ENCODE assay signal across 22 cellular contexts in the genomic region with DNA sequence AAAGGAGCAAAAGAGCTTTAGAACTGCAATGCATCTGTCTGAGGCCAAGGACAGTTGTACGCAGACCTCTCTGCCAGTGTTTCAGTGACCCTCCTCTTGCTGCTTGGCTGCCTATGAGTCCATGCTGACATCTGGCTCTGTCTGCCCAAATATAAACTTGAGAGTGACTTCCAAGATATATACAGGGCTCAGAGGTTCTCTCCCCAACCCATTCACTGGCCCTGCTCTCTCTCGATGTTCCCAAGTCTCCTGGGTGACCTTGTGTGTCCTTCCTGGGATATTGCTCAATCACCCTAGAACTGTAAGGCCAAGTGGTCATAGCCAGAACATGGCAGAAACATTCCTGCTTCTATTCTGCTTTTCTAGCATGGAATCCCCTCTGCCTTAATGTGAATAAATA.
DNase-seq lines count a peak whose midpoint lies in the region; ATAC-seq, FAIRE-seq and TF ChIP-seq lines count a peak whose summit lies in the region.
"Had no signal": no experiment of that assay in that cellular context is flagged by ENCODE, and none has a peak within 500 bp of the region (broad histone marks: within the 10 kb centered on the region; RNA-seq: fewer than 3 reads in every experiment).

No MANE protein-coding gene starts in this region.

- no peak for TF ChIP-seq POLR2A in esophagus muscularis mucosa (IDR thresholded peaks at IDR 0.05; ENCODE audit: low read depth)
- TF ChIP-seq POLR2A in HepG2 (IDR thresholded peaks at IDR 0.05; ENCODE audit: insufficient read depth in 1 of 2, low read depth in 2 of 2, low read length in 2 of 2) = no peak
- TF ChIP-seq POLR2A in uterus (IDR thresholded peaks at IDR 0.05) = no peak

- DNase-seq in esophagus muscularis mucosa (ENCODE audit: extremely low spot score) (no peak), HepG2 (ENCODE audit: low spot score) (no peak), sciatic nerve (ENCODE audit: low spot score) (no peak), uterus (peak; percentile 38 to 39), NCI-H1436 (lab: John Stamatoyannopoulos, UW) (no peak), cortex of kidney (lab: John Stamatoyannopoulos, UW) (no peak)
- DNase-seq: activated B cell treated with CpG ODN at 0.5 μM for 24 hours; activated CD8-positive, alpha-beta memory T cell treated with anti-CD3 and anti-CD28 coated beads for 24 hours; activated naive CD8-positive, alpha-beta T cell treated with anti-CD3 and anti-CD28 coated beads for 36 hours; AML-193; glutamatergic neuron; IMR-90; MM.1S; naive thymus-derived CD4-positive, alpha-beta T cell; NCI-H226; spleen; stimulated activated CD4-positive, alpha-beta T cell treated with anti-CD3 and anti-CD28 coated beads, Interleukin-4, amount 100 ng/mL, for 4 hours had no signal

- WGBS in esophagus muscularis mucosa = 54% methylated on average over 2 of the region's 2 CpGs
- 57% methylated on average over 2 of the region's 2 CpGs for WGBS in HepG2 (ENCODE audit: low lambda C conversion rate)

- H4K20me1 ChIP-seq in HepG2 (ENCODE audit: insufficient read depth, low read length) = no peaks in the 10 kb centered on the region

- ATAC-seq in HepG2 (no peak), sciatic nerve (peak; percentile 81), GM18519 (IDR thresholded peaks at IDR 0.05; ENCODE audit: low FRiP score, unreplicated experiment) (no peak)
- ATAC-seq: esophagus mucosa; naive thymus-derived CD4-positive, alpha-beta T cell had no signal

- H3K4me1 ChIP-seq in esophagus muscularis mucosa = peaks cover 28 to 36% (median 32%) of the 10 kb centered on the region in 4 donors
- H3K4me1 ChIP-seq in HepG2 (ENCODE audit: insufficient read depth, low read length) = 0 out of 2 replicates have a peak, but pooled peaks cover 4% of the 10 kb centered on the region
- H3K4me1 ChIP-seq in uterus = peaks cover 4 to 8% of the 10 kb centered on the region in 2 donors
- H3K4me1 ChIP-seq: spleen had no signal

- H3K4me3 ChIP-seq in esophagus muscularis mucosa (no peak overlapping the region), HepG2 (replicated peaks in 1 of 3; ENCODE audit: insufficient read depth in 1 of 3, low read depth in 2 of 3, low read length in 3 of 3) (no peak overlapping the region), uterus (no peak overlapping the region)
- H3K4me3 ChIP-seq: spleen had no signal

- TF ChIP-seq CTCF in esophagus muscularis mucosa (IDR thresholded peaks at IDR 0.05) = no peak
- no peak for TF ChIP-seq CTCF in HepG2 (CRISPR knock-in tag; IDR thresholded peaks at IDR 0.05)
- no peak for TF ChIP-seq CTCF in uterus (IDR thresholded peaks at IDR 0.05)

- no peak for FAIRE-seq in HepG2 (lab: Jason Lieb, UNC)
- FAIRE-seq: bronchial epithelial cell, GM12892 had no signal

- BruUV-seq in HepG2 (replicated peaks; lab: Mats Ljungman, UMichigan) = no TSS peak

- no peaks in the 10 kb centered on the region for H3K79me2 ChIP-seq in HepG2 (ENCODE audit: insufficient read depth, low read length)

- H3K27ac ChIP-seq in esophagus muscularis mucosa (replicated peaks in 1 of 4) = peak overlapping the region; percentile 43 to 72 (median 68)
- H3K27ac ChIP-seq in HepG2 (ENCODE audit: extremely low read length, insufficient read depth, low read length) = no peak overlapping the region
- peak overlapping the region; percentile 70 to 77 for H3K27ac ChIP-seq in uterus
- H3K27ac ChIP-seq: HL-60, spleen had no signal

- TF ChIP-seq RAD21 in HepG2 (CRISPR knock-in tag; IDR thresholded peaks at IDR 0.05) = no peak

- no peak overlapping the region for H2AFZ ChIP-seq in HepG2 (ENCODE audit: low read length)

- no peaks in the 10 kb centered on the region for H3K9me3 ChIP-seq in esophagus muscularis mucosa
- H3K9me3 ChIP-seq in HepG2 (ENCODE audit: low read length) = peaks cover 3% of the 10 kb centered on the region; the same call in 1 of the 2 replicates
- no peaks in the 10 kb centered on the region for H3K9me3 ChIP-seq in uterus
- H3K9me3 ChIP-seq: spleen had no signal

- POLR2A ChIA-PET in HepG2 (lab: Yijun Ruan, JAX) = no interaction called here

- H3K9ac ChIP-seq in HepG2 (ENCODE audit: insufficient read depth, low read depth, low read length) = no peak overlapping the region

- H3K27me3 ChIP-seq in esophagus muscularis mucosa (no peaks in the 10 kb centered on the region), HepG2 (ENCODE audit: control insufficient read depth in 1 of 2, insufficient read depth in 2 of 2, low read length in 2 of 2) (no peaks in the 10 kb centered on the region), uterus (no peaks in the 10 kb centered on the region)
- H3K27me3 ChIP-seq: spleen had no signal

- no peak overlapping the region for H3K4me2 ChIP-seq in HepG2 (ENCODE audit: low read depth, low read length)

- TF ChIP-seq EP300 in esophagus muscularis mucosa (IDR thresholded peaks at IDR 0.05) (no peak), HepG2 (IDR thresholded peaks at IDR 0.05; ENCODE audit: low read depth in 2 of 2, low read length in 2 of 2) (no peak), HepG2 (CRISPR knock-in tag; IDR thresholded peaks at IDR 0.05; ENCODE audit: borderline replicate concordance) (no peak)

- CTCF ChIA-PET in HepG2 (lab: Yijun Ruan, JAX; ENCODE audit: low intra/inter-chr PET ratio, low total read pairs) = no interaction called here

- no peaks in the 10 kb centered on the region for H3K36me3 ChIP-seq in esophagus muscularis mucosa
- no peaks in the 10 kb centered on the region for H3K36me3 ChIP-seq in HepG2 (replicated peaks in 1 of 2; ENCODE audit: control insufficient read depth in 1 of 2, insufficient read depth in 2 of 2, low read length in 2 of 2)
- H3K36me3 ChIP-seq in uterus = no peaks in the 10 kb centered on the region
- H3K36me3 ChIP-seq: spleen had no signal

- intact Hi-C loops in esophagus muscularis mucosa (cut with DNase I) (loop anchor here (10.0 kb wide), 1 partner anchor 249 kb away; no protein-coding TSS in a partner anchor), HepG2 (cut with micrococcal nuclease; ENCODE audit: unreplicated experiment) (no loop called here), sciatic nerve (cut with DNase I) (no loop called here), uterus (cut with DNase I; ENCODE audit: low total_unique reads) (no loop called here)

- in situ Hi-C loops in HepG2 (cut with HindIII; ENCODE audit: extremely low pct_ligation_motif_present, low pct_unique_long_range_greater_than_20kb) = no loop called here

TF ChIP-seq in HepG2, 621 proteins besides CTCF, POLR2A, EP300 and RAD21:
- TF ChIP-seq CEBPB (IDR thresholded peaks at IDR 0.05; ENCODE audit: borderline replicate concordance, low read depth, low read length) (peak; percentile 61; the same call in 1 of the 2 replicates), ZNF629 (CRISPR knock-in tag; conservative IDR thresholded peaks at IDR 0.05) (no peak)

Comparison
In these comparisons a context has a peak if more than half of its experiments do, and no peak if none do; other contexts are left out.
1. DNase-seq: peak in uterus (2 of 2); none in esophagus muscularis mucosa (single experiment), HepG2 (single experiment), sciatic nerve (single experiment), NCI-H1436 (single experiment) and cortex of kidney (single experiment).